In the genomic region with DNA sequence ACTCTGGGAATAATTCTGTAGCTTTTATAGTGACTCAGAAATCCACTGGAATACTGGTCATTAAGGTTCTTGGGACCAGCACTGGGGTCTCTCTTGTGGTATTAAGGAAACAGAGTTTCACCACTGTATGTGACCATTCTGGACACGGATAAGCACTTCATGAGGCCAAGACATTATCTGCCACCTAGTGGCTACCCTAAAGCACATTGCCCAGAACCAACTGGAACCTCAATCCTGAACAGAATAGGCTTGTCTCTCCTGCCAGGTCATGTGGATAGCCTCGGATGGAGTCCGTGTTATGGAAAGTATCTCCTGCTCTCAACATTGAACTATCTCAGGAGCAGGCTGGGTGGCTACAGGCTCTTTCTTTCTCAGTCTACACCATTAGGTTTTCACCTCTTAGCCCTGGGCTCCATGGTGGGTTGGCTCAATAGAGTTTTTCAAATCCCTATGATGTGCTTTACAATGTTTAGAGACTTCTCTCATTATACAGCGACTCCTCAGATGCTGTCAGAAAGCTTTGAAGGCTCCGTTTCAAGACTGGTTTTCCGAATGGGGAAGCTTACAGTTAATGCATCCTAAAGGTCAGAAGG, we compare ENCODE assay signal across 8 cellular contexts.
DNase-seq lines count a peak whose midpoint lies in the region; ATAC-seq and TF ChIP-seq lines count a peak whose summit lies in the region.

No MANE protein-coding gene starts in this region.

- no peak for ATAC-seq in lung (ENCODE audit: insufficient read depth, low FRiP score)
- no peak for ATAC-seq in HG02763 (IDR thresholded peaks at IDR 0.05; ENCODE audit: unreplicated experiment)
- no peak for ATAC-seq in GM19324 (IDR thresholded peaks at IDR 0.05; ENCODE audit: low FRiP score, unreplicated experiment)

- H3K9ac ChIP-seq in mammary epithelial cell (ENCODE audit: insufficient read depth, low read length): no peak overlapping the region

- no peaks in the 10 kb centered on the region for H3K4me1 ChIP-seq in mammary epithelial cell (ENCODE audit: insufficient read depth, low read length)
- no peaks in the 10 kb centered on the region for H3K4me1 ChIP-seq in lung (ENCODE audit: control insufficient read depth in 2 of 2, insufficient read depth in 2 of 2, low read length in 2 of 2)

- BruUV-seq in mammary epithelial cell (replicated peaks; lab: Mats Ljungman, UMichigan): no TSS peak

- H3K4me3 ChIP-seq in mammary epithelial cell (replicated peaks in 1 of 3; ENCODE audit: insufficient read depth in 1 of 3, low read depth in 2 of 3, low read length in 3 of 3) (no peak overlapping the region), lung (no peak overlapping the region)

- intact Hi-C loops in mammary epithelial cell (cut with micrococcal nuclease): loop anchor here (1.0 kb wide), 1 partner anchor 129 kb away; no protein-coding TSS in a partner anchor

- CTCF ChIA-PET in mammary epithelial cell (lab: Charles Lee; ENCODE audit: low non-redundant PET): no interaction called here

- dilution Hi-C loops in mammary epithelial cell (cut with HindIII; ENCODE audit: low sequenced_read_pairs): no loop called here

- H2AFZ ChIP-seq in mammary epithelial cell (ENCODE audit: low read depth, low read length): no peak overlapping the region

- DNase-seq in ELF-1 (ENCODE audit: low read depth, low spot score) (peak; percentile 54), HuH-7 (ENCODE audit: low spot score) (peak; percentile 15), mammary epithelial cell (peak; percentile 37), lung (ENCODE audit: low spot score) (no peak), NCI-H1048 (lab: John Stamatoyannopoulos, UW) (no peak), NCI-H2171 treated with DMSO at 0.1 percent for 48 hours (lab: John Stamatoyannopoulos, UW) (no peak)

- H3K4me2 ChIP-seq in mammary epithelial cell (ENCODE audit: insufficient read depth, low read depth, low read length): no peak overlapping the region

- in situ Hi-C loops in mammary epithelial cell (cut with MboI; ENCODE audit: low sequenced_read_pairs in 2 of 2): no loop called here

- H3K27me3 ChIP-seq in mammary epithelial cell (ENCODE audit: insufficient read depth, low read length) (no peaks in the 10 kb centered on the region), lung (ENCODE audit: control insufficient read depth, insufficient read depth) (no peaks in the 10 kb centered on the region)

- H3K9me3 ChIP-seq in mammary epithelial cell (replicated peaks; ENCODE audit: insufficient read depth, low read length): no peaks in the 10 kb centered on the region
- H3K9me3 ChIP-seq in lung (ENCODE audit: control insufficient read depth in 2 of 2, insufficient read depth in 1 of 2, low read length in 1 of 2): no peaks in the 10 kb centered on the region

- WGBS in mammary epithelial cell (ENCODE audit: low coverage, missing lambda C conversion rate): 16% methylated on average over 6 of the region's 6 CpGs
- 64 to 73% methylated on average over 6 of the region's 6 CpGs for WGBS in lung, 2 donors

- TF ChIP-seq CTCF in mammary epithelial cell (conservative IDR thresholded peaks at IDR 0.05 in 1 of 2, IDR thresholded peaks at IDR 0.05 in 1 of 2; ENCODE audit: extremely low read depth in 1 of 2, insufficient read depth in 1 of 2, low read depth in 1 of 2, low read length in 2 of 2) (peak; percentile 53 to 72), lung (IDR thresholded peaks at IDR 0.05; ENCODE audit: control extremely low read depth, extremely low read depth) (peak; percentile 6)

- H3K27ac ChIP-seq in mammary epithelial cell (ENCODE audit: insufficient read depth, low read depth, low read length) (no peak overlapping the region), lung (ENCODE audit: low read depth in 1 of 2, low read length in 1 of 2) (no peak overlapping the region)

- no peaks in the 10 kb centered on the region for H4K20me1 ChIP-seq in mammary epithelial cell (ENCODE audit: insufficient read depth, low read length)

- H3K36me3 ChIP-seq in mammary epithelial cell (ENCODE audit: insufficient read depth, low read length) (no peaks in the 10 kb centered on the region), lung (ENCODE audit: control insufficient read depth in 2 of 2, insufficient read depth in 2 of 2, low read length in 2 of 2) (no peaks in the 10 kb centered on the region)

- H3K79me2 ChIP-seq in mammary epithelial cell (ENCODE audit: insufficient read depth, low read length): no peaks in the 10 kb centered on the region

Comparison
In these comparisons a context has a peak if more than half of its experiments do, and no peak if none do; other contexts are left out.
1. DNase-seq: peak in ELF-1 (single experiment), HuH-7 (single experiment) and mammary epithelial cell (single experiment); none in lung (single experiment), NCI-H1048 (single experiment) and NCI-H2171 treated with DMSO at 0.1 percent for 48 hours (single experiment).